Comparison of ENCODE assay signal across 18 cellular contexts in the genomic region with DNA sequence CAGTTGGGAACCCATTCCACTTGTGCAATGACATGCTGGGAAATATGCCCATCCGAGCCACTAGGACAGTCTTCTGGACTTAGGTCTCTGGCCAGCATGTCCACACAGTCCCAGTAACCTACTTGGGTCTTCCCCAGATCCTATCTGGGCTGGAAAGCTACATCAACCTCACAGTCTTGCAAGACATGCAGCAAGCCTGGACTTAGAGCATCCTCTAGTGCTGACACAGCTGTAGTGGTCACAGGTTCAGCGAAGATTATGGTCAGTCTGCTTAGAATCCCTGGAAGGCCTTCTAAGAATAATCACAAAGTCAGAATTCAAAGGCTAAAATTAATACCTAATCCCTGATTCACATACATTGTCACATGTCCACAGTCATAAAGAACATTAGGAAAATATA.
A peak's percentile ranks its signal among the peaks of the same experiment; 100 is the strongest.
DNase-seq lines count a peak whose midpoint lies in the region; ATAC-seq and TF ChIP-seq lines count a peak whose summit lies in the region.
"Had no signal": no experiment of that assay in that cellular context is flagged by ENCODE, and none has a peak within 500 bp of the region (broad histone marks: within the 10 kb centered on the region; RNA-seq: fewer than 3 reads in every experiment).

No MANE protein-coding gene starts in this region.

- no peak overlapping the region for H2AFZ ChIP-seq in GM23338

- H3K4me1 ChIP-seq in GM23338 (ENCODE audit: insufficient read depth) (no peaks in the 10 kb centered on the region), endodermal cell (ENCODE audit: control insufficient read depth, insufficient read depth, low read length) (no peaks in the 10 kb centered on the region), mesendoderm (ENCODE audit: control insufficient read depth, low read depth, low read length) (no peaks in the 10 kb centered on the region), upper lobe of right lung (no peaks in the 10 kb centered on the region)
- H3K4me1 ChIP-seq: BLaER1 had no signal

- no peak for ATAC-seq in GM23338
- ATAC-seq in HG02623 (IDR thresholded peaks at IDR 0.05; ENCODE audit: unreplicated experiment): no peak
- ATAC-seq in upper lobe of right lung: no peak
- no peak for ATAC-seq in HG03108 (IDR thresholded peaks at IDR 0.05; ENCODE audit: unreplicated experiment)

- no peaks in the 10 kb centered on the region for H3K79me1 ChIP-seq in mesendoderm (ENCODE audit: low read length)

- H4K5ac ChIP-seq in mesendoderm (ENCODE audit: low read length): no peak overlapping the region

- H3K9ac ChIP-seq in endodermal cell (ENCODE audit: extremely low read depth, low read length, poor library complexity, severe bottlenecking) (no peak overlapping the region), mesendoderm (ENCODE audit: low read length) (no peak overlapping the region)
- H3K9ac ChIP-seq: BLaER1 had no signal

- H3K27me3 Mint-ChIP-seq in GM23338 (ENCODE audit: insufficient read depth, low read depth, poor library complexity): no peaks in the 10 kb centered on the region
- no peaks in the 10 kb centered on the region for H3K27me3 Mint-ChIP-seq in endodermal cell (ENCODE audit: insufficient read depth)
- H3K27me3 Mint-ChIP-seq: CD4-positive, alpha-beta memory T cell had no signal

- H2BK5ac ChIP-seq in mesendoderm (ENCODE audit: low read length): no peak overlapping the region

- 50 to 69% methylated on average over 2 of the region's 2 CpGs for WGBS in endodermal cell (ENCODE audit: insufficient coverage in 1 of 2, insufficient read length in 1 of 2), 2 experiments
- WGBS in mesendoderm (ENCODE audit: extremely low coverage, insufficient coverage, low lambda C conversion rate): no CpG with 5 or more reads among the region's 2 CpGs

- H3K27ac Mint-ChIP-seq in GM23338 (no peak overlapping the region), endodermal cell (no peak overlapping the region)
- H3K27ac Mint-ChIP-seq: CD14-positive monocyte; CD4-positive, alpha-beta memory T cell had no signal

- H3K79me2 ChIP-seq in GM23338 (replicated peaks; ENCODE audit: insufficient read depth): no peaks in the 10 kb centered on the region
- H3K79me2 ChIP-seq in mesendoderm (ENCODE audit: control insufficient read depth, insufficient read depth, low read length): no peaks in the 10 kb centered on the region

- intact Hi-C loops in upper lobe of right lung (cut with DNase I): no loop called here

- H3K4me2 ChIP-seq in GM23338 (no peak overlapping the region), mesendoderm (ENCODE audit: low read length) (no peak overlapping the region)
- H3K4me2 ChIP-seq: BLaER1 had no signal

- no peak overlapping the region for H3K56ac ChIP-seq in mesendoderm (ENCODE audit: low read length)

- H3K27me3 ChIP-seq in GM23338 (ENCODE audit: insufficient read depth) (no peaks in the 10 kb centered on the region), endodermal cell (ENCODE audit: control insufficient read depth, insufficient read depth, low read length, poor library complexity, severe bottlenecking) (no peaks in the 10 kb centered on the region), mesendoderm (ENCODE audit: insufficient read depth, low read length, poor library complexity) (no peaks in the 10 kb centered on the region), upper lobe of right lung (no peaks in the 10 kb centered on the region)
- H3K27me3 ChIP-seq: BLaER1 had no signal

- peaks cover 17% of the 10 kb centered on the region for H3K9me2 ChIP-seq in GM23338 (ENCODE audit: insufficient read depth)

- H3F3A ChIP-seq in GM23338 (replicated peaks; ENCODE audit: low read depth): no peaks in the 10 kb centered on the region

- no peak overlapping the region for H4K8ac ChIP-seq in mesendoderm (ENCODE audit: low read depth, low read length)

- TF ChIP-seq CTCF in GM23338 (conservative IDR thresholded peaks at IDR 0.05; ENCODE audit: low read depth in 2 of 2) (peak; percentile 39 to 69), LNCaP clone FGC (IDR thresholded peaks at IDR 0.05; ENCODE audit: control insufficient read depth, extremely low read depth, insufficient read depth) (peak; percentile 18; the same call in 1 of the 2 replicates), endodermal cell (conservative IDR thresholded peaks at IDR 0.05) (peak; percentile 57), upper lobe of right lung (IDR thresholded peaks at IDR 0.05) (no peak)

- peaks cover 20% of the 10 kb centered on the region for H3K9me3 ChIP-seq in endodermal cell (ENCODE audit: control insufficient read depth, low read length)
- H3K9me3 ChIP-seq in upper lobe of right lung: peaks cover 8% of the 10 kb centered on the region

- H3K18ac ChIP-seq in mesendoderm (ENCODE audit: low read length): no peak overlapping the region

- DNase-seq in GM23338 (ENCODE audit: low spot score) (peak; percentile 3), LNCaP clone FGC (ENCODE audit: low read depth) (no peak), endodermal cell (no peak), mesendoderm (peak; percentile 28), NCI-H446 (lab: John Stamatoyannopoulos, UW) (no peak), upper lobe of right lung (no peak)
- DNase-seq: AML-193; CD4-positive, alpha-beta memory T cell; DMS153; GOT3; HCEC 1CT; IMR-90; Karpas-422; KBM-7 had no signal

- H3K4me3 Mint-ChIP-seq in GM23338 (no peak overlapping the region), endodermal cell (no peak overlapping the region)
- H3K4me3 Mint-ChIP-seq: CD14-positive monocyte; CD4-positive, alpha-beta memory T cell had no signal

- H3K9me3 Mint-ChIP-seq in GM23338 (peaks cover 5% of the 10 kb centered on the region; the same call in 2 of the 3 replicates), endodermal cell (peaks cover 8% of the 10 kb centered on the region)

- no peak overlapping the region for H2BK15ac ChIP-seq in mesendoderm (replicated peaks; ENCODE audit: low read depth)

- H2BK120ac ChIP-seq in mesendoderm (ENCODE audit: low read depth, low read length): no peak overlapping the region

- no peak overlapping the region for H3K27ac ChIP-seq in GM23338 (ENCODE audit: low read depth)
- no peak overlapping the region for H3K27ac ChIP-seq in endodermal cell (ENCODE audit: low read depth, low read length)
- H3K27ac ChIP-seq in mesendoderm (ENCODE audit: low read depth, low read length): no peak overlapping the region
- no peak overlapping the region for H3K27ac ChIP-seq in upper lobe of right lung
- H3K27ac ChIP-seq: BLaER1 had no signal

- H2AK5ac ChIP-seq in mesendoderm (ENCODE audit: low read length): no peak overlapping the region

- H4K20me1 ChIP-seq in GM23338 (replicated peaks; ENCODE audit: insufficient read depth): no peaks in the 10 kb centered on the region
- H4K20me1 ChIP-seq: BLaER1 had no signal

- peaks cover 5% of the 10 kb centered on the region; the same call in 1 of the 3 replicates for H3K36me3 Mint-ChIP-seq in GM23338 (ENCODE audit: low read depth)
- no peaks in the 10 kb centered on the region for H3K36me3 Mint-ChIP-seq in endodermal cell (ENCODE audit: low read depth)
- H3K36me3 Mint-ChIP-seq: CD14-positive monocyte; CD4-positive, alpha-beta memory T cell had no signal

- no peak overlapping the region for H3K4ac ChIP-seq in mesendoderm (ENCODE audit: low read depth, low read length)

- H3K36me3 ChIP-seq in GM23338 (ENCODE audit: insufficient read depth): no peaks in the 10 kb centered on the region
- H3K36me3 ChIP-seq in endodermal cell (ENCODE audit: control insufficient read depth, insufficient read depth, low read length): no peaks in the 10 kb centered on the region
- no peaks in the 10 kb centered on the region for H3K36me3 ChIP-seq in mesendoderm (ENCODE audit: control insufficient read depth, insufficient read depth, low read length)
- no peaks in the 10 kb centered on the region for H3K36me3 ChIP-seq in upper lobe of right lung
- H3K36me3 ChIP-seq: BLaER1 had no signal

- H3K4me1 Mint-ChIP-seq in GM23338 (no peaks in the 10 kb centered on the region), endodermal cell (no peaks in the 10 kb centered on the region)
- H3K4me1 Mint-ChIP-seq: CD14-positive monocyte; CD4-positive, alpha-beta memory T cell had no signal

- H3K4me3 ChIP-seq in GM23338 (no peak overlapping the region), LNCaP clone FGC (ENCODE audit: low read depth, low read length) (no peak overlapping the region), endodermal cell (ENCODE audit: low read length) (no peak overlapping the region), mesendoderm (ENCODE audit: low read length) (no peak overlapping the region), upper lobe of right lung (no peak overlapping the region)
- H3K4me3 ChIP-seq: BLaER1 had no signal

- no peak overlapping the region for H3K23ac ChIP-seq in mesendoderm (ENCODE audit: low read length)

TF ChIP-seq in GM23338, 12 proteins besides CTCF, POLR2A, EP300 and RAD21:
- no peak for TF ChIP-seq CREB1 (CRISPR knock-in tag; IDR thresholded peaks at IDR 0.05; ENCODE audit: low read depth)
- TF ChIP-seq ZNF331 (CRISPR knock-in tag; IDR thresholded peaks at IDR 0.05; ENCODE audit: low read depth): no peak

Comparison
In these comparisons a context has a peak if more than half of its experiments do, and no peak if none do; other contexts are left out.
1. DNase-seq: peak in GM23338 (single experiment) and mesendoderm (single experiment); none in LNCaP clone FGC (single experiment), endodermal cell (single experiment), NCI-H446 (0 of 2) and upper lobe of right lung (single experiment).